Comparison of ENCODE assay signal across 8 cellular contexts in genomic region chr2:147845608-147846002, GRCh38. TPM values are rescaled to one million over a fixed set of nuclear protein-coding genes. Genes with fewer than 3 reads are reported as not detected.
DNase-seq lines count a peak whose midpoint lies in the region; ATAC-seq and TF ChIP-seq lines count a peak whose summit lies in the region.

No MANE protein-coding gene starts in this region.

- H3K4me1 ChIP-seq in hepatocyte (ENCODE audit: insufficient read depth), result peaks cover 19% of the 10 kb centered on the region

- no peak for ATAC-seq in activated CD8-positive, alpha-beta memory T cell treated with anti-CD3 and anti-CD28 coated beads, Interleukin-2, amount 10 ng/mL, durations not matched to agents 7 days and 5 days
- ATAC-seq in WTC11 (no peak), HG02759 (IDR thresholded peaks at IDR 0.05; ENCODE audit: unreplicated experiment) (no peak), left lobe of liver (no peak)

- peak overlapping the region; percentile 94 for H3K4me3 ChIP-seq in hepatocyte
- H3K4me3 ChIP-seq in skin epidermis, result peak overlapping the region; percentile 66 to 74 (median 70)

- H3K27ac ChIP-seq in hepatocyte (peak overlapping the region; percentile 96), skin epidermis (peak overlapping the region in 19 of 21 experiments; percentile 78 to 100 (median 96))

- H3K27me3 Mint-ChIP-seq in activated CD8-positive, alpha-beta memory T cell treated with anti-CD3 and anti-CD28 coated beads, Interleukin-2, amount 10 ng/mL, durations not matched to agents 7 days and 5 days, result peaks cover 78% of the 10 kb centered on the region
- peaks cover 10% of the 10 kb centered on the region; the same call in 1 of the 2 replicates for H3K27me3 Mint-ChIP-seq in WTC11 (ENCODE audit: low read depth)

- TF ChIP-seq CTCF in WTC11 (IDR thresholded peaks at IDR 0.05) (no peak), hepatocyte (IDR thresholded peaks at IDR 0.05; ENCODE audit: poor library complexity) (no peak)

- H3K4me3 Mint-ChIP-seq in activated CD8-positive, alpha-beta memory T cell treated with anti-CD3 and anti-CD28 coated beads, Interleukin-2, amount 10 ng/mL, durations not matched to agents 7 days and 5 days, result peak overlapping the region; percentile 81
- H3K4me3 Mint-ChIP-seq in WTC11, result peak overlapping the region; percentile 97

- peaks cover 5% of the 10 kb centered on the region for H3K36me3 Mint-ChIP-seq in activated CD8-positive, alpha-beta memory T cell treated with anti-CD3 and anti-CD28 coated beads, Interleukin-2, amount 10 ng/mL, durations not matched to agents 7 days and 5 days
- no peaks in the 10 kb centered on the region for H3K36me3 Mint-ChIP-seq in WTC11

- H2AFZ ChIP-seq in hepatocyte, result peak overlapping the region; percentile 25

- H3K9me3 Mint-ChIP-seq in activated CD8-positive, alpha-beta memory T cell treated with anti-CD3 and anti-CD28 coated beads, Interleukin-2, amount 10 ng/mL, durations not matched to agents 7 days and 5 days (ENCODE audit: low read depth), result no peaks in the 10 kb centered on the region
- no peaks in the 10 kb centered on the region for H3K9me3 Mint-ChIP-seq in WTC11

- no peak for DNase-seq in activated CD8-positive, alpha-beta memory T cell treated with anti-CD3 and anti-CD28 coated beads, Interleukin-2, amount 10 ng/mL, durations not matched to agents 7 days and 5 days
- DNase-seq in activated CD8-positive, alpha-beta memory T cell treated with anti-CD3 and anti-CD28 coated beads for 24 hours, result no peak
- no peak for DNase-seq in WTC11 (ENCODE audit: low spot score)
- no peak for DNase-seq in hepatocyte (ENCODE audit: low spot score)
- no peak for DNase-seq in left lobe of liver (ENCODE audit: low spot score)
- no peak for DNase-seq in COLO829 (ENCODE audit: low spot score)

- H4K20me1 ChIP-seq in hepatocyte (ENCODE audit: insufficient read depth, poor library complexity, severe bottlenecking), result peaks cover 34% of the 10 kb centered on the region

- POLR2A ChIA-PET in WTC11 (lab: Charles Lee), result no interaction called here

- no peaks in the 10 kb centered on the region for H3K27me3 ChIP-seq in hepatocyte

- H3K9me3 ChIP-seq in hepatocyte (ENCODE audit: low read depth), result no peaks in the 10 kb centered on the region

- under 1% methylated on average over 10 of the region's 10 CpGs for WGBS in hepatocyte (ENCODE audit: low lambda C conversion rate, missing lambda C conversion rate)

- H3K27ac Mint-ChIP-seq in activated CD8-positive, alpha-beta memory T cell treated with anti-CD3 and anti-CD28 coated beads, Interleukin-2, amount 10 ng/mL, durations not matched to agents 7 days and 5 days, result peak overlapping the region; percentile 78
- peak overlapping the region; percentile 83; the same call in 1 of the 2 replicates for H3K27ac Mint-ChIP-seq in WTC11

- no peaks in the 10 kb centered on the region for H3K9me2 ChIP-seq in hepatocyte (replicated peaks; ENCODE audit: insufficient read depth)

- no peaks in the 10 kb centered on the region for H3K36me3 ChIP-seq in hepatocyte (replicated peaks; ENCODE audit: insufficient read depth, low read depth)

- CTCF ChIA-PET in activated CD8-positive, alpha-beta memory T cell treated with anti-CD3 and anti-CD28 coated beads, Interleukin-2, amount 10 ng/mL, durations not matched to agents 7 days and 5 days (lab: Charles Lee), result no interaction called here
- CTCF ChIA-PET in WTC11 (lab: Charles Lee), result interaction anchor here (0.6 to 1.2 kb wide), 2 partner anchors 14 to 400 kb away, joined by 3 to 7 read pairs; no protein-coding TSS in a partner anchor

- peak overlapping the region; percentile 90 for H3K4me2 ChIP-seq in hepatocyte

- peaks cover 23% of the 10 kb centered on the region for H3K4me1 Mint-ChIP-seq in activated CD8-positive, alpha-beta memory T cell treated with anti-CD3 and anti-CD28 coated beads, Interleukin-2, amount 10 ng/mL, durations not matched to agents 7 days and 5 days
- peaks cover 41% of the 10 kb centered on the region for H3K4me1 Mint-ChIP-seq in WTC11

- H3K79me2 ChIP-seq in hepatocyte, result peaks cover 59% of the 10 kb centered on the region

TF ChIP-seq in WTC11, 78 proteins besides CTCF, POLR2A, EP300 and RAD21:
- TF ChIP-seq ZNF532 (CRISPR knock-in tag; IDR thresholded peaks at IDR 0.05; ENCODE audit: borderline replicate concordance), result no peak
- no peak for TF ChIP-seq ZNF416 (CRISPR knock-in tag; IDR thresholded peaks at IDR 0.05)
- TF ChIP-seq GRHL2 (CRISPR knock-in tag; IDR thresholded peaks at IDR 0.05; ENCODE audit: insufficient replicate concordance, severe bottlenecking), result no peak
- no peak for TF ChIP-seq HMGXB4 (CRISPR knock-in tag; IDR thresholded peaks at IDR 0.05)
- TF ChIP-seq SP1 (CRISPR knock-in tag; conservative IDR thresholded peaks at IDR 0.05), result no peak
- no peak for TF ChIP-seq ZNF263 (CRISPR knock-in tag; IDR thresholded peaks at IDR 0.05; ENCODE audit: low read depth)
- no peak for TF ChIP-seq ATF1 (CRISPR knock-in tag; IDR thresholded peaks at IDR 0.05)
- no peak for TF ChIP-seq NFYB (CRISPR knock-in tag; conservative IDR thresholded peaks at IDR 0.05; ENCODE audit: low read depth)
- no peak for TF ChIP-seq ZNF121 (CRISPR knock-in tag; IDR thresholded peaks at IDR 0.05)
- TF ChIP-seq FOXJ3 (CRISPR knock-in tag; IDR thresholded peaks at IDR 0.05; ENCODE audit: borderline replicate concordance), result no peak
- no peak for TF ChIP-seq MAX (CRISPR knock-in tag; IDR thresholded peaks at IDR 0.05)
- no peak for TF ChIP-seq CREB1 (CRISPR knock-in tag; IDR thresholded peaks at IDR 0.05)

RNA-seq across cellular contexts. Expression of gene ACVR2A, which starts 0.8 kb away (rescaled TPM):
- 1 to 10 TPM; 1.5 to 1.6 TPM for total RNA-seq in activated CD8-positive, alpha-beta memory T cell treated with anti-CD3 and anti-CD28 coated beads, Interleukin-2, amount 10 ng/mL, durations not matched to agents 7 days and 5 days
- total RNA-seq in WTC11 (2021) (11.5 to 13.7 TPM (median 11.7 TPM) in 3 replicates), hepatocyte (37.3 and 43.0 TPM in 2 replicates), left lobe of liver (7.2 TPM)
- polyA plus RNA-seq in hepatocyte, result 20.9 and 21.9 TPM in 2 replicates
